In genomic region chr6:42978487-42978792, GRCh38 we compare ENCODE assay signal across 1 cellular context.
TF ChIP-seq lines count a peak whose summit lies in the region.

No MANE protein-coding gene starts in this region.

TF ChIP-seq in K562, 482 proteins besides CTCF, POLR2A, EP300 and RAD21 (continues in another document):
- TF ChIP-seq MIER1 (IDR thresholded peaks at IDR 0.05; ENCODE audit: low read depth) (no peak), MAZ (CRISPR knock-in tag; conservative IDR thresholded peaks at IDR 0.05 in 1 of 2, IDR thresholded peaks at IDR 0.05 in 1 of 2) (peak in 1 of 2 experiments; percentile 12; a peak in 2 of 4 replicates), EGR1 (conservative IDR thresholded peaks at IDR 0.05) (peak; percentile 73), POLR2AphosphoS5 (IDR thresholded peaks at IDR 0.05; ENCODE audit: control insufficient read depth, insufficient read depth, low read depth, low read length) (peak; percentile 33; the same call in 1 of the 2 replicates), FOXP4 (CRISPR knock-in tag; IDR thresholded peaks at IDR 0.05; ENCODE audit: borderline replicate concordance) (0 out of 2 replicates have a peak, but pooled peaks have one; percentile 16), TAF1 (IDR thresholded peaks at IDR 0.05; ENCODE audit: control insufficient read depth, extremely low read depth, insufficient read depth, low read length, severe bottlenecking) (peak; percentile 38), UBTF (IDR thresholded peaks at IDR 0.05; ENCODE audit: borderline replicate concordance in 1 of 2, low read depth in 2 of 2, low read length in 2 of 2) (peak; percentile 27 to 92; a peak in 3 of 4 replicates), CREM (IDR thresholded peaks at IDR 0.05; ENCODE audit: low read depth) (peak; percentile 35; the same call in 1 of the 2 replicates), ZNF76 (CRISPR knock-in tag; IDR thresholded peaks at IDR 0.05; ENCODE audit: borderline replicate concordance) (0 out of 2 replicates have a peak, but pooled peaks have one; percentile 7), SMAD2 (IDR thresholded peaks at IDR 0.05; ENCODE audit: low read depth, low read length) (no peak), MAX (CRISPR knock-in tag; IDR thresholded peaks at IDR 0.05) (no peak), SIN3A (IDR thresholded peaks at IDR 0.05; ENCODE audit: borderline replicate concordance in 2 of 2, control insufficient read depth in 1 of 2, low read depth in 2 of 2, low read length in 2 of 2) (peak in 1 of 2 experiments; percentile 60; a peak in 1 of 4 replicates), FOXO4 (CRISPR knock-in tag; IDR thresholded peaks at IDR 0.05) (no peak), PREB (CRISPR knock-in tag; IDR thresholded peaks at IDR 0.05) (0 out of 2 replicates have a peak, but pooled peaks have one; percentile 29), ZNF384 (IDR thresholded peaks at IDR 0.05; ENCODE audit: low read depth, low read length) (peak; percentile 12; the same call in 1 of the 2 replicates), SMAD1 (IDR thresholded peaks at IDR 0.05; ENCODE audit: low read depth, low read length, partially characterized antibody) (peak; percentile 13), MLLT1 (IDR thresholded peaks at IDR 0.05) (peak in 1 of 2 experiments; percentile 80; a peak in 2 of 4 replicates), SAFB (IDR thresholded peaks at IDR 0.05; ENCODE audit: borderline replicate concordance, low read depth, low read length) (no peak), ZNF12 (CRISPR knock-in tag; IDR thresholded peaks at IDR 0.05) (peak; percentile 85; the same call in 1 of the 2 replicates), E2F6 (IDR thresholded peaks at IDR 0.05; ENCODE audit: borderline replicate concordance in 1 of 2, extremely low read depth in 1 of 2, insufficient read depth in 1 of 2, insufficient read length in 1 of 2, low read depth in 1 of 2, low read length in 1 of 2, poor library complexity in 1 of 2, severe bottlenecking in 1 of 2) (peak in 1 of 2 experiments; percentile 7), NR1H2 (CRISPR knock-in tag; IDR thresholded peaks at IDR 0.05) (peak; percentile 79; the same call in 1 of the 2 replicates), ESRRA (IDR thresholded peaks at IDR 0.05; ENCODE audit: borderline replicate concordance, low read depth) (peak; percentile 82; the same call in 1 of the 2 replicates), CEBPZ (IDR thresholded peaks at IDR 0.05; ENCODE audit: borderline replicate concordance, low read depth, low read length) (no peak), ZNF280A (IDR thresholded peaks at IDR 0.05; ENCODE audit: low read depth, partially characterized antibody) (no peak)
- TF ChIP-seq, protein P1, sequence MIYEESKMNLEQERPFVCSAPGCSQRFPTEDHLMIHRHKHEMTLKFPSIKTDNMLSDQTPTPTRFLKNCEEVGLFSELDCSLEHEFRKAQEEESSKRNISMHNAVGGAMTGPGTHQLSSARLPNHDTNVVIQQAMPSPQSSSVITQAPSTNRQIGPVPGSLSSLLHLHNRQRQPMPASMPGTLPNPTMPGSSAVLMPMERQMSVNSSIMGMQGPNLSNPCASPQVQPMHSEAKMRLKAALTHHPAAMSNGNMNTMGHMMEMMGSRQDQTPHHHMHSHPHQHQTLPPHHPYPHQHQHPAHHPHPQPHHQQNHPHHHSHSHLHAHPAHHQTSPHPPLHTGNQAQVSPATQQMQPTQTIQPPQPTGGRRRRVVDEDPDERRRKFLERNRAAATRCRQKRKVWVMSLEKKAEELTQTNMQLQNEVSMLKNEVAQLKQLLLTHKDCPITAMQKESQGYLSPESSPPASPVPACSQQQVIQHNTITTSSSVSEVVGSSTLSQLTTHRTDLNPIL (CRISPR knock-in tag; IDR thresholded peaks at IDR 0.05): no peak
- TF ChIP-seq, protein P2, sequence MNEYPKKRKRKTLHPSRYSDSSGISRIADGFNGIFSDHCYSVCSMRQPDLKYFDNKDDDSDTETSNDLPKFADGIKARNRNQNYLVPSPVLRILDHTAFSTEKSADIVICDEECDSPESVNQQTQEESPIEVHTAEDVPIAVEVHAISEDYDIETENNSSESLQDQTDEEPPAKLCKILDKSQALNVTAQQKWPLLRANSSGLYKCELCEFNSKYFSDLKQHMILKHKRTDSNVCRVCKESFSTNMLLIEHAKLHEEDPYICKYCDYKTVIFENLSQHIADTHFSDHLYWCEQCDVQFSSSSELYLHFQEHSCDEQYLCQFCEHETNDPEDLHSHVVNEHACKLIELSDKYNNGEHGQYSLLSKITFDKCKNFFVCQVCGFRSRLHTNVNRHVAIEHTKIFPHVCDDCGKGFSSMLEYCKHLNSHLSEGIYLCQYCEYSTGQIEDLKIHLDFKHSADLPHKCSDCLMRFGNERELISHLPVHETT (CRISPR knock-in tag; conservative IDR thresholded peaks at IDR 0.05 in 1 of 2, IDR thresholded peaks at IDR 0.05 in 1 of 2): peak in 1 of 2 experiments; percentile 14; a peak in 1 of 4 replicates
- TF ChIP-seq, protein P3, sequence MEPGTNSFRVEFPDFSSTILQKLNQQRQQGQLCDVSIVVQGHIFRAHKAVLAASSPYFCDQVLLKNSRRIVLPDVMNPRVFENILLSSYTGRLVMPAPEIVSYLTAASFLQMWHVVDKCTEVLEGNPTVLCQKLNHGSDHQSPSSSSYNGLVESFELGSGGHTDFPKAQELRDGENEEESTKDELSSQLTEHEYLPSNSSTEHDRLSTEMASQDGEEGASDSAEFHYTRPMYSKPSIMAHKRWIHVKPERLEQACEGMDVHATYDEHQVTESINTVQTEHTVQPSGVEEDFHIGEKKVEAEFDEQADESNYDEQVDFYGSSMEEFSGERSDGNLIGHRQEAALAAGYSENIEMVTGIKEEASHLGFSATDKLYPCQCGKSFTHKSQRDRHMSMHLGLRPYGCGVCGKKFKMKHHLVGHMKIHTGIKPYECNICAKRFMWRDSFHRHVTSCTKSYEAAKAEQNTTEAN (CRISPR knock-in tag; IDR thresholded peaks at IDR 0.05): peak; percentile 69; the same call in 1 of the 2 replicates
